Comparison of ENCODE assay signal across 12 cellular contexts in the genomic region with DNA sequence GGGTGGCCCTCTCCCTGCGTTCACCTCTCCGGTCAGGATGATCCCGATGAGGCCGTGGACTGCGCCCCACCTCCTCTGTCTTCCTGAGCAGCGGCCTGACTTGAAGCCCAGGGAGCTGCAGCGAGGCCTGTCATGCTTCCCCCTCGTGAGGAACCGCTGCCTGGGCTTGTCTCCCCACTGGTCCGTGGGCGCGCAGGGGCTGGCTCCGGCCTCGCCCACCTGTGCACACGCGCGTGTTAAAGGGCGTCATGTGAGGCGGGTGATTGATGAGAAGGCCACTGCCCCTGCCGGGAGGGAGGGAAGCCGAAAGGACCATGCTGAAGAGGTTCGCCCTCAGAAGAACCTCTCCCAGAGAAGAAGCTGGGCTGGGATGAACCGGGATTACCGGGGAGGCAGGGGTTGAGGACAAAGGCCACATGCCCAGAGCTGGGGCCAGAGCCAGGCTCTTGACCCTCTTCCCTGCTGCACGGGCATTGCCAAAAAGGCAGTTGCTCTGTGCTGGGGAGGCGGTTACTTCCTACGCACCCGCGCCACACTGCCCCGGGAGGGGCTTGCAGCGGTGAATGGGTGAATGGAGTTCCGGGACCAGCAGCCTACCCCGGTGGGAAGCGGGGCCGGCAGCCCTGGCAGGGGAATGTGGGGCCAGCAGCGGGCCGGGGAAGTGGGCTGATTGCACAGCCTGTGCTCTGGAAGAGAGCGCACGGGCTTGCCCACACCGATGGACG.
"Had no signal": no experiment of that assay in that cellular context is flagged by ENCODE, and none has a peak within 500 bp of the region (broad histone marks: within the 10 kb centered on the region; RNA-seq: fewer than 3 reads in every experiment).

No MANE protein-coding gene starts in this region.

- H3K4me3 ChIP-seq: left lung, skin epidermis, tibial nerve had no signal

- H3K27ac ChIP-seq: left lung, skin epidermis, tibial nerve had no signal

- ATAC-seq: activated CD8-positive, alpha-beta memory T cell treated with anti-CD3 and anti-CD28 coated beads, Interleukin-2, amount 10 ng/mL, durations not matched to agents 7 days and 5 days; esophagus mucosa; left lung had no signal

- DNase-seq: activated CD4-positive, alpha-beta T cell treated with anti-CD3 and anti-CD28 coated beads for 1 hour; activated CD4-positive, alpha-beta T cell treated with anti-CD3 and anti-CD28 coated beads, Interleukin-2, amount 50 U/mL, for 48 hours; activated CD8-positive, alpha-beta memory T cell treated with anti-CD3 and anti-CD28 coated beads, Interleukin-2, amount 10 ng/mL, durations not matched to agents 7 days and 5 days; activated effector memory CD4-positive, alpha-beta T cell treated with Interleukin-2 at 50 U/mL for 16 hours; activated T-cell treated with anti-CD3 and anti-CD28 coated beads, Interleukin-2, amount 50 U/mL, for 24 hours; amniotic stem cell; posterior cingulate gyrus; SW 1271 had no signal

- H3K36me3 ChIP-seq: left lung, tibial nerve had no signal

- H3K27me3 ChIP-seq: left lung, tibial nerve had no signal

- H3K9me3 ChIP-seq: left lung, tibial nerve had no signal
